1 cellular context compared by ENCODE assay signal in the genomic region with DNA sequence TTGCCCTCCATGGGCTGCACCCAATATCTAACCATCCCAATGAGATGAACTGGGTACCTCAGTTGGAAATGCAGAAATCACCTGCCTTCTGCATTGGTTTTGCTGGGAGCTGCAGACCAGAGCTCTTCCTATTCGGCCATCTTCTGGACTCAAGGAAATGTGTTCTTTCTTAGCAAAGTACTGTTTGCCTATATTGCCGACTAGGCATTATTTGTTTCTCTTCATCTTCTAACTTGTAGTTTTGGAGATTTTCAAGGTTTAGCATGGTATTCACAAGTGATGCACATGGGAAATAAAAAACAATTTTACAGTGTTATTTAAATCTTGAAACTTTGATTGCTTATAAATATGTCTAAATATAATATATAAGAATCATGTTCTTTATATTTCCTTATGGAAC.
TF ChIP-seq lines count a peak whose summit lies in the region.

No MANE protein-coding gene starts in this region.

TF ChIP-seq in K562, 482 proteins besides CTCF, POLR2A, EP300 and RAD21 (continued from another document):
- TF ChIP-seq RFX1 (IDR thresholded peaks at IDR 0.05) (no peak), ZNF143 (CRISPR knock-in tag; IDR thresholded peaks at IDR 0.05) (no peak), SIX5 (IDR thresholded peaks at IDR 0.05; ENCODE audit: borderline replicate concordance in 1 of 2, insufficient read depth in 1 of 2, low read depth in 1 of 2, low read length in 2 of 2) (no peak), EZH2 (IDR thresholded peaks at IDR 0.05; ENCODE audit: borderline replicate concordance, low read depth, low read length) (no peak), ZSCAN32 (CRISPR knock-in tag; IDR thresholded peaks at IDR 0.05) (no peak), ZKSCAN3 (CRISPR knock-in tag; IDR thresholded peaks at IDR 0.05) (no peak), SRSF7 (optimal IDR thresholded peaks at IDR 0.05; ENCODE audit: low read depth, low read length) (no peak), HMBOX1 (IDR thresholded peaks at IDR 0.05) (no peak), HES1 (IDR thresholded peaks at IDR 0.05; ENCODE audit: low read depth) (no peak), MAFG (tag; conservative IDR thresholded peaks at IDR 0.05) (peak; percentile 56), NR3C1 (CRISPR knock-in tag; IDR thresholded peaks at IDR 0.05) (no peak), C11orf30 (IDR thresholded peaks at IDR 0.05; ENCODE audit: low read depth) (peak; percentile 41; the same call in 1 of the 2 replicates), GABPA (tag; conservative IDR thresholded peaks at IDR 0.05; ENCODE audit: low read depth) (no peak), NR1H2 (CRISPR knock-in tag; IDR thresholded peaks at IDR 0.05) (no peak), GATA2 (CRISPR knock-in tag; IDR thresholded peaks at IDR 0.05) (no peak), ZNF124 (CRISPR knock-in tag; IDR thresholded peaks at IDR 0.05) (no peak), ZNF431 (CRISPR knock-in tag; IDR thresholded peaks at IDR 0.05) (no peak), SP2 (IDR thresholded peaks at IDR 0.05; ENCODE audit: extremely low read depth, low read depth, low read length, poor library complexity, severe bottlenecking) (no peak), ZNF316 (IDR thresholded peaks at IDR 0.05) (peak; percentile 80), JUND (IDR thresholded peaks at IDR 0.05; ENCODE audit: borderline replicate concordance, low read depth, low read length) (no peak), JUND (tag; IDR thresholded peaks at IDR 0.05; ENCODE audit: borderline replicate concordance, low read depth, low read length) (no peak), ARNT (IDR thresholded peaks at IDR 0.05) (no peak), EP400 (IDR thresholded peaks at IDR 0.05) (no peak), ZFPM2 (CRISPR knock-in tag; IDR thresholded peaks at IDR 0.05) (no peak), ELF2 (CRISPR knock-in tag; IDR thresholded peaks at IDR 0.05) (no peak), MAFK (IDR thresholded peaks at IDR 0.05; ENCODE audit: low read length) (peak; percentile 85), POLR2AphosphoS2 (IDR thresholded peaks at IDR 0.05; ENCODE audit: low read length) (no peak)
- TF ChIP-seq, protein P1, sequence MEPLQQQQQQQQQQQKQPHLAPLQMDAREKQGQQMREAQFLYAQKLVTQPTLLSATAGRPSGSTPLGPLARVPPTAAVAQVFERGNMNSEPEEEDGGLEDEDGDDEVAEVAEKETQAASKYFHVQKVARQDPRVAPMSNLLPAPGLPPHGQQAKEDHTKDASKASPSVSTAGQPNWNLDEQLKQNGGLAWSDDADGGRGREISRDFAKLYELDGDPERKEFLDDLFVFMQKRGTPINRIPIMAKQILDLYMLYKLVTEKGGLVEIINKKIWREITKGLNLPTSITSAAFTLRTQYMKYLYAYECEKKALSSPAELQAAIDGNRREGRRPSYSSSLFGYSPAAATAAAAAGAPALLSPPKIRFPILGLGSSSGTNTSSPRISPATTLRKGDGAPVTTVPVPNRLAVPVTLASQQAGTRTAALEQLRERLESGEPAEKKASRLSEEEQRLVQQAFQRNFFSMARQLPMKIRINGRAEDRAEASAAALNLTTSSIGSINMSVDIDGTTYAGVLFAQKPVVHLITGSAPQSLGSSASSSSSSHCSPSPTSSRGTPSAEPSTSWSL (CRISPR knock-in tag; IDR thresholded peaks at IDR 0.05; ENCODE audit: borderline replicate concordance), result no peak
- TF ChIP-seq, protein P2, sequence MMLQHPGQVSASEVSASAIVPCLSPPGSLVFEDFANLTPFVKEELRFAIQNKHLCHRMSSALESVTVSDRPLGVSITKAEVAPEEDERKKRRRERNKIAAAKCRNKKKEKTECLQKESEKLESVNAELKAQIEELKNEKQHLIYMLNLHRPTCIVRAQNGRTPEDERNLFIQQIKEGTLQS (IDR thresholded peaks at IDR 0.05), result no peak
- TF ChIP-seq, protein P2 (CRISPR knock-in tag; conservative IDR thresholded peaks at IDR 0.05), result no peak
TF ChIP-seq in K562: peak in this region for 5.
